Comparison of ENCODE assay signal across 7 cellular contexts in genomic region chr1:48499211-48499610, GRCh38.
"Had no signal": no experiment of that assay in that cellular context is flagged by ENCODE, and none has a peak within 500 bp of the region (broad histone marks: within the 10 kb centered on the region; RNA-seq: fewer than 3 reads in every experiment).

No MANE protein-coding gene starts in this region.

- H3K27ac Mint-ChIP-seq: dendritic cell treated with granulocyte-macrophage colony-stimulating factor and Interleukin-4, amounts not matched to agents 40 ng/mL and 50 ng/mL, for 4 days; effector memory CD8-positive, alpha-beta T cell; memory B cell; natural killer cell treated with Interleukin-12 subunit alpha and Interleukin-12 subunit beta and Interleukin-15 and Interleukin-18, amount 100 ng/mL, for 72 hours; neural progenitor cell had no signal

- DNase-seq: foreskin keratinocyte; stimulated activated naive CD4-positive, alpha-beta T cell treated with Interleukin-2 at 50 U/mL for 16 hours had no signal

- H3K36me3 Mint-ChIP-seq: memory B cell; natural killer cell treated with Interleukin-12 subunit alpha and Interleukin-12 subunit beta and Interleukin-15 and Interleukin-18, amount 100 ng/mL, for 72 hours; neural progenitor cell had no signal

- H3K27me3 Mint-ChIP-seq: dendritic cell treated with granulocyte-macrophage colony-stimulating factor and Interleukin-4, amounts not matched to agents 40 ng/mL and 50 ng/mL, for 4 days had no signal

- H3K4me3 Mint-ChIP-seq: dendritic cell treated with granulocyte-macrophage colony-stimulating factor and Interleukin-4, amounts not matched to agents 40 ng/mL and 50 ng/mL, for 4 days; effector memory CD8-positive, alpha-beta T cell; memory B cell; natural killer cell treated with Interleukin-12 subunit alpha and Interleukin-12 subunit beta and Interleukin-15 and Interleukin-18, amount 100 ng/mL, for 72 hours; neural progenitor cell had no signal

- H3K9me3 Mint-ChIP-seq: dendritic cell treated with granulocyte-macrophage colony-stimulating factor and Interleukin-4, amounts not matched to agents 40 ng/mL and 50 ng/mL, for 4 days; effector memory CD8-positive, alpha-beta T cell; memory B cell; natural killer cell treated with Interleukin-12 subunit alpha and Interleukin-12 subunit beta and Interleukin-15 and Interleukin-18, amount 100 ng/mL, for 72 hours; neural progenitor cell had no signal
